Comparison of ENCODE assay signal across 23 cellular contexts in genomic region chr12:92778525-92778924, GRCh38.
DNase-seq lines count a peak whose midpoint lies in the region; ATAC-seq, FAIRE-seq and TF ChIP-seq lines count a peak whose summit lies in the region.
"Had no signal": no experiment of that assay in that cellular context is flagged by ENCODE, and none has a peak within 500 bp of the region (broad histone marks: within the 10 kb centered on the region; RNA-seq: fewer than 3 reads in every experiment).

No MANE protein-coding gene starts in this region.

- TF ChIP-seq CTCF in heart right ventricle (IDR thresholded peaks at IDR 0.05) (no peak), right atrium auricular region (IDR thresholded peaks at IDR 0.05) (no peak), kidney (IDR thresholded peaks at IDR 0.05; ENCODE audit: borderline replicate concordance, extremely low read depth, insufficient read depth) (no peak)

- H3K36me3 ChIP-seq in heart right ventricle: peaks cover 0 to 86% (median 12%) of the 10 kb centered on the region in 9 donors
- peaks cover 28% of the 10 kb centered on the region for H3K36me3 ChIP-seq in right atrium auricular region
- H3K36me3 ChIP-seq in subcutaneous abdominal adipose tissue (ENCODE audit: control insufficient read depth in 5 of 5, insufficient read depth in 5 of 5, low read length in 5 of 5): peaks cover 0 to 23% (median 14%) of the 10 kb centered on the region in 5 donors
- peaks cover 11 to 13% of the 10 kb centered on the region in 2 donors for H3K36me3 ChIP-seq in kidney (ENCODE audit: control insufficient read depth in 1 of 2, insufficient read depth in 2 of 2, low read length in 2 of 2)

- 50 to 56% methylated on average over 3 of the region's 3 CpGs for WGBS in heart right ventricle, 2 donors

- H3K9me3 ChIP-seq in heart right ventricle: no peaks in the 10 kb centered on the region
- no peaks in the 10 kb centered on the region for H3K9me3 ChIP-seq in right atrium auricular region
- no peaks in the 10 kb centered on the region for H3K9me3 ChIP-seq in subcutaneous abdominal adipose tissue (ENCODE audit: control insufficient read depth in 5 of 5, low read length in 5 of 5)
- H3K9me3 ChIP-seq in kidney (ENCODE audit: control insufficient read depth in 1 of 2, low read length in 2 of 2): no peaks in the 10 kb centered on the region

- H3K27me3 ChIP-seq in heart right ventricle (no peaks in the 10 kb centered on the region), right atrium auricular region (no peaks in the 10 kb centered on the region), subcutaneous abdominal adipose tissue (ENCODE audit: control insufficient read depth in 5 of 5, insufficient read depth in 4 of 5, low read length in 5 of 5) (no peaks in the 10 kb centered on the region)

- H3K4me3 ChIP-seq in heart right ventricle (no peak overlapping the region), right atrium auricular region (no peak overlapping the region), subcutaneous abdominal adipose tissue (ENCODE audit: low read depth in 1 of 5, low read length in 5 of 5) (no peak overlapping the region), kidney (ENCODE audit: low read length in 2 of 2) (no peak overlapping the region)
- H3K4me3 ChIP-seq: K562 had no signal

- H3K9ac ChIP-seq in subcutaneous abdominal adipose tissue (ENCODE audit: low read length in 5 of 5): no peak overlapping the region
- H3K9ac ChIP-seq in kidney (ENCODE audit: low read length in 2 of 2): no peak overlapping the region

- peak in 3 of 8 donors; percentile 34 to 67 (median 59) for ATAC-seq in heart right ventricle
- ATAC-seq: K562 had no signal

- H3K27ac ChIP-seq in heart right ventricle (peak overlapping the region in 6 of 10 donors; percentile 13 to 64 (median 46)), right atrium auricular region (no peak overlapping the region), subcutaneous abdominal adipose tissue (ENCODE audit: low read depth, low read length) (peak overlapping the region; percentile 20), kidney (ENCODE audit: low read depth in 2 of 2, low read length in 2 of 2) (no peak overlapping the region)
- H3K27ac ChIP-seq: RWPE1 had no signal

- FAIRE-seq in kidney (lab: Jason Lieb, UNC): no peak
- FAIRE-seq: GM18507, K562 had no signal

- peaks cover 0 to 25% (median 13%) of the 10 kb centered on the region in 9 donors for H3K4me1 ChIP-seq in heart right ventricle
- H3K4me1 ChIP-seq in right atrium auricular region: no peaks in the 10 kb centered on the region
- peaks cover 0 to 12% (median 2%) of the 10 kb centered on the region in 5 donors for H3K4me1 ChIP-seq in subcutaneous abdominal adipose tissue (ENCODE audit: control insufficient read depth in 5 of 5, insufficient read depth in 5 of 5, low read length in 5 of 5)
- no peaks in the 10 kb centered on the region for H3K4me1 ChIP-seq in kidney (ENCODE audit: control insufficient read depth in 1 of 2, insufficient read depth in 1 of 2, low read depth in 1 of 2, low read length in 2 of 2)

- DNase-seq in heart right ventricle (no peak), right atrium auricular region (ENCODE audit: low spot score) (no peak), dermis blood vessel endothelial cell (peak; percentile 97), glomerular endothelial cell (ENCODE audit: extremely low read depth, low read depth, low spot score) (peak; percentile 88), kidney (no peak), NCI-H1092 treated with DMSO at 0.1 percent for 48 hours (lab: John Stamatoyannopoulos, UW) (no peak)
- DNase-seq: C1 segment of cervical spinal cord; CD4-positive, alpha-beta memory T cell; COR-L47; DMS53; H7; Kasumi-1; MV-4-11; NCI-H1105 treated with DMSO at 0.1 percent for 48 hours; NCI-H146; NCI-H1930; NCI-H2107; NCI-H69; SHP77 had no signal

- intact Hi-C loops in heart right ventricle (cut with DNase I) (no loop called here), kidney (cut with DNase I) (no loop called here)

Comparison
In these comparisons a context has a peak if more than half of its experiments do, and no peak if none do; other contexts are left out.
1. H3K27ac ChIP-seq: peak in heart right ventricle (6 of 10) and subcutaneous abdominal adipose tissue (single experiment); none in right atrium auricular region (0 of 2) and kidney (0 of 2).
2. DNase-seq: peak in dermis blood vessel endothelial cell (single experiment) and glomerular endothelial cell (single experiment); none in heart right ventricle (0 of 2), right atrium auricular region (single experiment), kidney (single experiment) and NCI-H1092 treated with DMSO at 0.1 percent for 48 hours (single experiment).